In genomic region chr1:167198518-167199133, GRCh38 we compare ENCODE assay signal across 1 cellular context.
TF ChIP-seq lines count a peak whose summit lies in the region.

No MANE protein-coding gene starts in this region.

TF ChIP-seq in K562, 482 proteins besides CTCF, POLR2A, EP300 and RAD21 (continued from another document):
- TF ChIP-seq RERE (CRISPR knock-in tag; IDR thresholded peaks at IDR 0.05; ENCODE audit: borderline replicate concordance) (no peak), DLX4 (CRISPR knock-in tag; IDR thresholded peaks at IDR 0.05) (no peak), CBFA2T3 (IDR thresholded peaks at IDR 0.05) (0 out of 2 replicates have a peak, but pooled peaks have one; percentile 10), ZFP1 (CRISPR knock-in tag; IDR thresholded peaks at IDR 0.05) (no peak), ZNF197 (CRISPR knock-in tag; IDR thresholded peaks at IDR 0.05; ENCODE audit: low read depth) (no peak), SIN3A (IDR thresholded peaks at IDR 0.05; ENCODE audit: borderline replicate concordance in 2 of 2, control insufficient read depth in 1 of 2, low read depth in 2 of 2, low read length in 2 of 2) (no peak), MAFF (IDR thresholded peaks at IDR 0.05; ENCODE audit: low read length) (no peak), CBX8 (IDR thresholded peaks at IDR 0.05; ENCODE audit: borderline replicate concordance, extremely low read depth, low read depth, low read length, poor library complexity, severe bottlenecking) (no peak), FOXA1 (IDR thresholded peaks at IDR 0.05; ENCODE audit: borderline replicate concordance) (no peak), ZNF239 (CRISPR knock-in tag; IDR thresholded peaks at IDR 0.05) (no peak), RFX1 (IDR thresholded peaks at IDR 0.05) (peak; percentile 22; the same call in 1 of the 2 replicates), SIN3B (IDR thresholded peaks at IDR 0.05; ENCODE audit: low read depth) (no peak), NFYB (IDR thresholded peaks at IDR 0.05; ENCODE audit: extremely low read depth, insufficient read length) (no peak), MAFG (tag; conservative IDR thresholded peaks at IDR 0.05) (no peak), U2AF1 (optimal IDR thresholded peaks at IDR 0.05; ENCODE audit: low read depth, low read length) (no peak)
TF ChIP-seq in K562: peak in this region for 2.
